In the genomic region with DNA sequence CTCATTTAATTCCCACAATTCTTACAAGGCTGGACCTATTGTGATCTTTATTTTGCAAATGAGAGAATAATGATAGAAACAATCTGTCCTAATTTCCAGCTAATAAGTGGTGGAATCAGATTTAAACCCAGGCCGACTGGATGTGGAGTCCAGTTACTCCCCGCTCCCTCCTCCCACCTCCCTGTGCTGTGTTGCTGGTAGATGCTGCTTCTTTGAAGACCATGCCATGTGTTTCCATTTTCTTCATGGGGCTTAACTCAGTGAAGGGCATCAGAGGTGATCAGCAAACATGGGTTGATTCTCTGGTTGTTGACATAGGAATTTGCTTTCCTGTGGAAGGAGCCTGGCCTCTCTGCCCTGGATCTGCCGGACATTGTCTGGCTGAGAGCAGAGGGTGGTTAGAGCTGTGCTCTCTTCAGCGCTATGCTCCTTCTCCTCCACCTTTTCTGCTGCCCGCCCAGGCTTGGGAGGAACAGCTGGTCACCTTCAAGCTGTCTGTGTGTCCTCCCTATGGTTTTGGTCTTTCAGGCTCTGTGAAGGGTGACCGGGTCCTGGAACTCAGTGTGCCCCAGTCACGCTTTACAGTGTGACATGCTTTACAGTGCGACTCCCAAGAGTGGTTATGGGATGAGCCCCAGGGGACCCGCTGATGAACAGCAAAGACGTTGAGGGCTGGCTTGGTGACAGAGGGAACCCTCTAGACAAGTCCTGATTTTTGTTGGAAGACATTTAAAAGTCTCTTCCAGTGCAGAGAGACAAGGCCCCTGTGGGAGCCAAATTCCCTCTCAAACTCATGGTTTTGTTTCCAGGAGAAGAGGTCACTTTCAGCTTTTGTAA, we compare ENCODE assay signal across 13 cellular contexts.
DNase-seq lines count a peak whose midpoint lies in the region; ATAC-seq and TF ChIP-seq lines count a peak whose summit lies in the region.
"Had no signal": no experiment of that assay in that cellular context is flagged by ENCODE, and none has a peak within 500 bp of the region (broad histone marks: within the 10 kb centered on the region; RNA-seq: fewer than 3 reads in every experiment).

No MANE protein-coding gene starts in this region.

- H2BK5ac ChIP-seq in mesenchymal stem cell (ENCODE audit: low read depth, low read length, poor library complexity, severe bottlenecking) = no peak overlapping the region

- H2BK12ac ChIP-seq in mesenchymal stem cell (ENCODE audit: low read length in 2 of 2) = peak overlapping the region; percentile 7 to 33

- peaks cover 0 to 36% (median 0%) of the 10 kb centered on the region in 7 donors for H3K4me1 Mint-ChIP-seq in naive thymus-derived CD4-positive, alpha-beta T cell

- H3K36me3 Mint-ChIP-seq in naive thymus-derived CD4-positive, alpha-beta T cell = peaks cover 0 to 2% (median 0%) of the 10 kb centered on the region in 5 donors

- no peak overlapping the region for H3K27ac Mint-ChIP-seq in naive thymus-derived CD4-positive, alpha-beta T cell

- H3K79me1 ChIP-seq in mesenchymal stem cell (replicated peaks; ENCODE audit: low read length, poor library complexity, severe bottlenecking) = no peaks in the 10 kb centered on the region

- H3K4me3 ChIP-seq in KMS-11 (IDR thresholded peaks at IDR 0.05; ENCODE audit: insufficient read depth, low read depth, low read length) (no peak overlapping the region), coronary artery (no peak overlapping the region), mesenchymal stem cell (ENCODE audit: insufficient read depth in 1 of 2, low read depth in 1 of 2, low read length in 2 of 2) (no peak overlapping the region), stomach smooth muscle (ENCODE audit: low read length in 2 of 2) (no peak overlapping the region), colonic mucosa (no peak overlapping the region)
- H3K4me3 ChIP-seq in naive thymus-derived CD4-positive, alpha-beta T cell (ENCODE audit: low read length) = no peak overlapping the region
- H3K4me3 ChIP-seq: adrenal gland had no signal

- ATAC-seq in naive thymus-derived CD4-positive, alpha-beta T cell = no peak

- no peak overlapping the region for H3K4me3 Mint-ChIP-seq in naive thymus-derived CD4-positive, alpha-beta T cell

- peak overlapping the region; percentile 26; the same call in 1 of the 2 replicates for H3K9ac ChIP-seq in KMS-11
- H3K9ac ChIP-seq in mesenchymal stem cell (ENCODE audit: low read length) = peak overlapping the region; percentile 62
- no peak overlapping the region for H3K9ac ChIP-seq in stomach smooth muscle (ENCODE audit: low read length in 2 of 2)
- peak overlapping the region in 1 of 2 donors; percentile 30 for H3K9ac ChIP-seq in colonic mucosa (ENCODE audit: low read depth in 2 of 2, low read length in 2 of 2)

- H3K27me3 ChIP-seq in KMS-11 (ENCODE audit: insufficient read depth, low read depth) (no peaks in the 10 kb centered on the region), mesenchymal stem cell (ENCODE audit: control insufficient read depth in 1 of 2, insufficient read depth in 1 of 2, low read length in 2 of 2) (no peaks in the 10 kb centered on the region), stomach smooth muscle (ENCODE audit: control insufficient read depth in 1 of 2, insufficient read depth in 2 of 2, low read length in 2 of 2) (no peaks in the 10 kb centered on the region), colonic mucosa (no peaks in the 10 kb centered on the region)
- no peaks in the 10 kb centered on the region for H3K27me3 ChIP-seq in naive thymus-derived CD4-positive, alpha-beta T cell (ENCODE audit: control insufficient read depth in 2 of 2, insufficient read depth in 2 of 2, low read length in 2 of 2)
- H3K27me3 ChIP-seq: adrenal gland, BE2C had no signal

- no peak overlapping the region for H3K14ac ChIP-seq in mesenchymal stem cell (ENCODE audit: low read length in 2 of 2)

- H3K18ac ChIP-seq in mesenchymal stem cell (ENCODE audit: low read depth in 1 of 2, low read length in 2 of 2) = peak overlapping the region; percentile 16 to 26

- peak overlapping the region in 1 of 2 experiments; percentile 56 for H3K4ac ChIP-seq in mesenchymal stem cell (ENCODE audit: low read depth in 1 of 2, low read length in 2 of 2)

- H3K23ac ChIP-seq in mesenchymal stem cell (ENCODE audit: low read length in 2 of 2) = no peak overlapping the region

- 93% methylated on average over 8 of the region's 10 CpGs for WGBS in mesenchymal stem cell

- H3K9me3 ChIP-seq in mesenchymal stem cell (ENCODE audit: control insufficient read depth, low read length) (no peaks in the 10 kb centered on the region), stomach smooth muscle (ENCODE audit: control insufficient read depth in 2 of 2, low read length in 2 of 2) (no peaks in the 10 kb centered on the region), colonic mucosa (no peaks in the 10 kb centered on the region)
- H3K9me3 ChIP-seq in naive thymus-derived CD4-positive, alpha-beta T cell (ENCODE audit: control insufficient read depth in 2 of 3, low read length in 3 of 3) = no peaks in the 10 kb centered on the region
- H3K9me3 ChIP-seq: adrenal gland, BE2C had no signal

- no peak overlapping the region for H2BK15ac ChIP-seq in mesenchymal stem cell (ENCODE audit: low read depth, poor library complexity, severe bottlenecking)

- intact Hi-C loops in colonic mucosa (cut with DNase I) = loop anchor here (5.0 kb wide), 1 partner anchor 1086 kb away; no protein-coding TSS in a partner anchor
- intact Hi-C loops in naive thymus-derived CD4-positive, alpha-beta T cell (cut with micrococcal nuclease) = loop anchor here in 1 of 2 donors (1.0 kb wide), 1 partner anchor 34 kb away; no protein-coding TSS in a partner anchor

- H3K27ac ChIP-seq in KMS-11 = peak overlapping the region; percentile 66
- H3K27ac ChIP-seq in coronary artery = peak overlapping the region; percentile 53 to 94
- peak overlapping the region; percentile 80 for H3K27ac ChIP-seq in mesenchymal stem cell (ENCODE audit: low read length, poor library complexity, severe bottlenecking)
- H3K27ac ChIP-seq in stomach smooth muscle (ENCODE audit: low read length) = peak overlapping the region; percentile 37
- H3K27ac ChIP-seq in colonic mucosa = no peak overlapping the region
- no peak overlapping the region for H3K27ac ChIP-seq in naive thymus-derived CD4-positive, alpha-beta T cell (ENCODE audit: low read depth, low read length)
- H3K27ac ChIP-seq: VCaP had no signal

- H2AFZ ChIP-seq in KMS-11 (ENCODE audit: low read depth) (peak overlapping the region; percentile 34; the same call in 1 of the 2 replicates), mesenchymal stem cell (ENCODE audit: low read depth, low read length) (no peak overlapping the region)

- no peaks in the 10 kb centered on the region for H3K79me2 ChIP-seq in KMS-11 (ENCODE audit: insufficient read depth, low read depth)

- no peak overlapping the region for H4K8ac ChIP-seq in mesenchymal stem cell (ENCODE audit: low read length)

- H3K4me1 ChIP-seq in KMS-11 (ENCODE audit: low read depth, poor library complexity, severe bottlenecking) = peaks cover 25% of the 10 kb centered on the region
- H3K4me1 ChIP-seq in mesenchymal stem cell (ENCODE audit: control insufficient read depth, insufficient read depth, low read depth, low read length) = peaks cover 18% of the 10 kb centered on the region
- H3K4me1 ChIP-seq in stomach smooth muscle (ENCODE audit: control insufficient read depth, insufficient read depth, low read length) = peaks cover 17% of the 10 kb centered on the region
- no peaks in the 10 kb centered on the region for H3K4me1 ChIP-seq in colonic mucosa
- no peaks in the 10 kb centered on the region for H3K4me1 ChIP-seq in naive thymus-derived CD4-positive, alpha-beta T cell (ENCODE audit: control insufficient read depth in 2 of 2, insufficient read depth in 2 of 2, low read length in 2 of 2)
- H3K4me1 ChIP-seq: BE2C had no signal

- CTCF ChIA-PET in naive thymus-derived CD4-positive, alpha-beta T cell (lab: Charles Lee) = interaction anchor here (1.4 kb wide), 1 partner anchor 21 kb away, joined by 3 read pairs; no protein-coding TSS in a partner anchor

- H3K27me3 Mint-ChIP-seq in naive thymus-derived CD4-positive, alpha-beta T cell = peaks cover 2 to 17% (median 11%) of the 10 kb centered on the region in 5 donors

- H4K91ac ChIP-seq in mesenchymal stem cell (ENCODE audit: low read length) = peak overlapping the region; percentile 0

- no peak for TF ChIP-seq CTCF in KMS-11 (conservative IDR thresholded peaks at IDR 0.05; ENCODE audit: low read depth, low read length)
- no peak for TF ChIP-seq CTCF in coronary artery (IDR thresholded peaks at IDR 0.05)
- TF ChIP-seq CTCF in colonic mucosa (IDR thresholded peaks at IDR 0.05) = no peak

- POLR2A ChIA-PET in naive thymus-derived CD4-positive, alpha-beta T cell (lab: Charles Lee) = no interaction called here

- DNase-seq in coronary artery (ENCODE audit: low spot score) (no peak), mesenchymal stem cell (no peak), cerebellar nuclear complex (lab: John Stamatoyannopoulos, UW) (no peak), AG20443 (ENCODE audit: low spot score) (no peak), colonic mucosa (no peak)
- no peak for DNase-seq in naive thymus-derived CD4-positive, alpha-beta T cell
- DNase-seq: activated CD8-positive, alpha-beta memory T cell treated with anti-CD3 and anti-CD28 coated beads, Interleukin-2, amount 50 U/mL, for 48 hours; BE2C; SIG-M5 had no signal

- H3K4me2 ChIP-seq in KMS-11 (0 out of 2 replicates have a peak overlapping the region, but pooled peaks have one; percentile 1), mesenchymal stem cell (ENCODE audit: low read length, poor library complexity, severe bottlenecking) (no peak overlapping the region)

- no peak overlapping the region for H2BK120ac ChIP-seq in mesenchymal stem cell (ENCODE audit: low read depth, low read length)

- H2AK5ac ChIP-seq in mesenchymal stem cell (ENCODE audit: low read length, severe bottlenecking) = peak overlapping the region; percentile 47

- H3K36me3 ChIP-seq in KMS-11 (ENCODE audit: insufficient read depth) = no peaks in the 10 kb centered on the region
- no peaks in the 10 kb centered on the region for H3K36me3 ChIP-seq in mesenchymal stem cell (ENCODE audit: control insufficient read depth in 1 of 2, insufficient read depth in 2 of 2, low read depth in 1 of 2, low read length in 2 of 2)
- no peaks in the 10 kb centered on the region for H3K36me3 ChIP-seq in stomach smooth muscle (ENCODE audit: control insufficient read depth in 2 of 2, insufficient read depth in 2 of 2, low read length in 2 of 2)
- H3K36me3 ChIP-seq in colonic mucosa = no peaks in the 10 kb centered on the region
- no peaks in the 10 kb centered on the region for H3K36me3 ChIP-seq in naive thymus-derived CD4-positive, alpha-beta T cell (ENCODE audit: control insufficient read depth in 2 of 3, insufficient read depth in 3 of 3, low read length in 3 of 3)
- H3K36me3 ChIP-seq: adrenal gland, BE2C had no signal

- H3K9me3 Mint-ChIP-seq in naive thymus-derived CD4-positive, alpha-beta T cell = no peaks in the 10 kb centered on the region

- no peaks in the 10 kb centered on the region; the same call in 1 of the 2 replicates for H4K20me1 ChIP-seq in KMS-11 (ENCODE audit: insufficient read depth)

Comparison
In these comparisons a context has a peak if more than half of its experiments do, and no peak if none do; other contexts are left out.
1. H3K27ac ChIP-seq: peak in KMS-11 (single experiment), coronary artery (2 of 2), mesenchymal stem cell (single experiment) and stomach smooth muscle (single experiment); none in colonic mucosa (single experiment) and naive thymus-derived CD4-positive, alpha-beta T cell (single experiment).
2. H3K9ac ChIP-seq: peak in KMS-11 (single experiment) and mesenchymal stem cell (single experiment); none in stomach smooth muscle (0 of 2).